In genomic region chr9:118595719-118596305, GRCh38 we compare ENCODE assay signal across 8 cellular contexts.
DNase-seq lines count a peak whose midpoint lies in the region; FAIRE-seq and TF ChIP-seq lines count a peak whose summit lies in the region.

No MANE protein-coding gene starts in this region.

- H3K27me3 Mint-ChIP-seq in astrocyte (ENCODE audit: low read depth, unreplicated experiment): peaks cover 1% of the 10 kb centered on the region
- peaks cover 0 to 2% (median 0%) of the 10 kb centered on the region in 3 donors for H3K27me3 Mint-ChIP-seq in immature natural killer cell (ENCODE audit: low read depth in 3 of 3)

- H2AFZ ChIP-seq in astrocyte (ENCODE audit: low read depth, low read length): no peak overlapping the region

- no peak overlapping the region for H3K4me2 ChIP-seq in astrocyte (ENCODE audit: low read length)

- no peaks in the 10 kb centered on the region for H3K36me3 Mint-ChIP-seq in astrocyte (ENCODE audit: low read depth, unreplicated experiment)
- no peaks in the 10 kb centered on the region for H3K36me3 Mint-ChIP-seq in immature natural killer cell

- DNase-seq in ELR (ENCODE audit: low read depth): peak; percentile 72
- DNase-seq in NCI-H1694 treated with DMSO at 0.1 percent for 48 hours (lab: John Stamatoyannopoulos, UW): peak; percentile 68
- DNase-seq in astrocyte (ENCODE audit: low read depth): peak; percentile 33
- peak; percentile 79 for DNase-seq in left kidney (ENCODE audit: low read depth, low spot score)
- DNase-seq in tibial nerve (ENCODE audit: low spot score in 2 of 2): no peak
- DNase-seq in activated gamma-delta T cell treated with Interleukin-2 at 50 U/mL for 16 hours: no peak
- no peak for DNase-seq in OCI-M1 (lab: John Stamatoyannopoulos, UW)
- no peak for DNase-seq in immature natural killer cell

- H3K27me3 ChIP-seq in astrocyte (ENCODE audit: insufficient read depth, low read length) (no peaks in the 10 kb centered on the region), tibial nerve (no peaks in the 10 kb centered on the region)

- TF ChIP-seq EP300 in tibial nerve (IDR thresholded peaks at IDR 0.05): no peak

- H3K9me3 Mint-ChIP-seq in astrocyte (ENCODE audit: unreplicated experiment) (no peaks in the 10 kb centered on the region), immature natural killer cell (peaks cover 0 to 17% (median 2%) of the 10 kb centered on the region in 6 donors)

- H3K4me1 Mint-ChIP-seq in astrocyte (ENCODE audit: low read depth, unreplicated experiment): peaks cover 12% of the 10 kb centered on the region
- H3K4me1 Mint-ChIP-seq in immature natural killer cell: no peaks in the 10 kb centered on the region

- H3K27ac Mint-ChIP-seq in astrocyte (ENCODE audit: unreplicated experiment) (peak overlapping the region; percentile 21), immature natural killer cell (no peak overlapping the region)

- no peaks in the 10 kb centered on the region for H3K4me1 ChIP-seq in astrocyte (ENCODE audit: insufficient read depth, low read length)
- H3K4me1 ChIP-seq in tibial nerve: no peaks in the 10 kb centered on the region

- no peak for TF ChIP-seq POLR2A in tibial nerve (IDR thresholded peaks at IDR 0.05)

- H3K9ac ChIP-seq in astrocyte (ENCODE audit: low read length): no peak overlapping the region

- no peak overlapping the region for H3K27ac ChIP-seq in astrocyte (ENCODE audit: low read depth, low read length)
- H3K27ac ChIP-seq in tibial nerve: no peak overlapping the region

- H4K20me1 ChIP-seq in astrocyte (ENCODE audit: insufficient read depth, low read length): no peaks in the 10 kb centered on the region

- 23 to 36% methylated on average over 3 of the region's 3 CpGs for whole genome bisulfite sequencing in tibial nerve, 2 donors

- H3K9me3 ChIP-seq in astrocyte (ENCODE audit: insufficient read depth, low read depth, low read length) (no peaks in the 10 kb centered on the region), tibial nerve (no peaks in the 10 kb centered on the region)

- H3K4me3 Mint-ChIP-seq in astrocyte (ENCODE audit: unreplicated experiment): no peak overlapping the region
- H3K4me3 Mint-ChIP-seq in immature natural killer cell: no peak overlapping the region

- no peaks in the 10 kb centered on the region for H3K79me2 ChIP-seq in astrocyte (ENCODE audit: insufficient read depth, low read length)

- no peak for FAIRE-seq in astrocyte (lab: Jason Lieb, UNC)

- H3K36me3 ChIP-seq in astrocyte (ENCODE audit: insufficient read depth, low read length) (no peaks in the 10 kb centered on the region), tibial nerve (no peaks in the 10 kb centered on the region)

- H3K4me3 ChIP-seq in astrocyte (ENCODE audit: insufficient read depth, low read depth, low read length) (no peak overlapping the region), tibial nerve (no peak overlapping the region)

- TF ChIP-seq CTCF in astrocyte (IDR thresholded peaks at IDR 0.05; ENCODE audit: insufficient read depth, low read depth, low read length) (peak; percentile 30), tibial nerve (IDR thresholded peaks at IDR 0.05) (no peak)

Comparison
In these comparisons a context has a peak if more than half of its experiments do, and no peak if none do; other contexts are left out.
1. DNase-seq: peak in ELR (single experiment), NCI-H1694 treated with DMSO at 0.1 percent for 48 hours (single experiment), astrocyte (single experiment) and left kidney (single experiment); none in tibial nerve (0 of 2), activated gamma-delta T cell treated with Interleukin-2 at 50 U/mL for 16 hours (single experiment), OCI-M1 (single experiment) and immature natural killer cell (0 of 3).